Comparison of ENCODE assay signal across 16 cellular contexts in the genomic region with DNA sequence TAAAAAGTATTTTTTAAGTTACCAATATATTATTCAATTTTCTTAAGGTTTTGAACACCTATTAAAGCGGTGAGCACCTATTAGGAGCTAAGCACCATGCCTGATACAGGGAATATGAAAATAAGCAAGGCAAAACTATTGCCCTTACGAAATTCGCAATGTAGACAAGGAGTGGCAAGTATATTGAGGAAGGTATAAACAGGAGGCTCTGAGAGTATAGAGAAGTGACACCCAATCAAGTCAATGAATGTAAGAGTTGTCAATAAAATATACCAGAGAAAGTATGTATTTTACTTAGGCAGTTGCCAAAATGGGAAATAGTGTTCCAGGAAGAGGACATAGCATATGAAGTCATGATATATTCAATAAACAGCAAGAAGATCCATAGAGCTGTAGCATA. TPM values are rescaled to one million over a fixed set of nuclear protein-coding genes. Genes with fewer than 3 reads are reported as not detected.
DNase-seq lines count a peak whose midpoint lies in the region; ATAC-seq and TF ChIP-seq lines count a peak whose summit lies in the region.
"Had no signal": no experiment of that assay in that cellular context is flagged by ENCODE, and none has a peak within 500 bp of the region (broad histone marks: within the 10 kb centered on the region; RNA-seq: fewer than 3 reads in every experiment).

No MANE protein-coding gene starts in this region.

- no peak for ATAC-seq in activated T-helper 17 cell treated with anti-CD3 and anti-CD28 coated beads, Interleukin-2, amount 50 U/mL, for 72 hours (replicated peaks)
- ATAC-seq in mucosa of descending colon, result peak; percentile 76
- no peak for ATAC-seq in aorta (ENCODE audit: low FRiP score)
- ATAC-seq: CD8-positive, alpha-beta T cell had no signal

- H3K27me3 ChIP-seq in A673 (replicated peaks; ENCODE audit: insufficient read depth, low read depth, low read length, poor library complexity), result no peaks in the 10 kb centered on the region
- no peaks in the 10 kb centered on the region for H3K27me3 ChIP-seq in aorta (ENCODE audit: control insufficient read depth in 1 of 2, insufficient read depth in 2 of 2, low read length in 1 of 2)
- H3K27me3 ChIP-seq: BLaER1 treated with 17β-estradiol and CSF1 and Interleukin-3, amounts not matched to agents 10 nM and 100 nM had no signal

- no peaks in the 10 kb centered on the region for H3K36me3 Mint-ChIP-seq in activated T-helper 17 cell treated with anti-CD3 and anti-CD28 coated beads, Interleukin-2, amount 50 U/mL, for 72 hours (ENCODE audit: low read depth)
- no peaks in the 10 kb centered on the region for H3K36me3 Mint-ChIP-seq in immature natural killer cell
- H3K36me3 Mint-ChIP-seq: CD8-positive, alpha-beta T cell had no signal

- CTCF ChIA-PET in A673 (lab: Charles Lee), result interaction anchor here (0.6 kb wide), 1 partner anchor 52 kb away, joined by 6 read pairs; no protein-coding TSS in a partner anchor

- peaks cover 70% of the 10 kb centered on the region for H3K4me1 ChIP-seq in A673 (ENCODE audit: insufficient read depth, low read length, poor library complexity, severe bottlenecking)
- peaks cover 6% of the 10 kb centered on the region for H3K4me1 ChIP-seq in mucosa of descending colon (ENCODE audit: low read depth)
- H3K4me1 ChIP-seq in aorta (ENCODE audit: control insufficient read depth in 1 of 2, insufficient read depth in 2 of 2, low read length in 2 of 2), result no peaks in the 10 kb centered on the region

- intact Hi-C loops in A673 (cut with micrococcal nuclease; ENCODE audit: unreplicated experiment), result no loop called here
- intact Hi-C loops in mucosa of descending colon (cut with DNase I, micrococcal nuclease), result no loop called here
- intact Hi-C loops in aorta (cut with DNase I), result no loop called here

- BruUV-seq in A673 (replicated peaks; lab: Mats Ljungman, UMichigan), result no TSS peak

- H3K36me3 ChIP-seq in A673 (ENCODE audit: insufficient read depth, low read length, poor library complexity, severe bottlenecking) (no peaks in the 10 kb centered on the region), mucosa of descending colon (ENCODE audit: low read depth) (no peaks in the 10 kb centered on the region), aorta (ENCODE audit: control insufficient read depth in 1 of 2, insufficient read depth in 2 of 2, low read length in 1 of 2) (no peaks in the 10 kb centered on the region)

- peaks cover 12% of the 10 kb centered on the region for H3K27me3 Mint-ChIP-seq in activated T-helper 17 cell treated with anti-CD3 and anti-CD28 coated beads, Interleukin-2, amount 50 U/mL, for 72 hours
- H3K27me3 Mint-ChIP-seq in immature natural killer cell (ENCODE audit: low read depth in 3 of 3), result peaks cover 11 to 35% (median 17%) of the 10 kb centered on the region in 3 donors
- H3K27me3 Mint-ChIP-seq: CD4-positive, alpha-beta T cell had no signal

- H3K4me3 ChIP-seq in A673 (ENCODE audit: low read depth, low read length, poor library complexity, severe bottlenecking) (no peak overlapping the region), mucosa of descending colon (no peak overlapping the region), aorta (ENCODE audit: low read length in 2 of 2) (no peak overlapping the region)
- H3K4me3 ChIP-seq: BLaER1 treated with 17β-estradiol and CSF1 and Interleukin-3, amounts not matched to agents 10 nM and 100 nM had no signal

- H3K27ac Mint-ChIP-seq in activated T-helper 17 cell treated with anti-CD3 and anti-CD28 coated beads, Interleukin-2, amount 50 U/mL, for 72 hours, result no peak overlapping the region
- H3K27ac Mint-ChIP-seq in immature natural killer cell, result no peak overlapping the region
- H3K27ac Mint-ChIP-seq: B cell; CD4-positive, alpha-beta T cell; CD8-positive, alpha-beta T cell had no signal

- POLR2A ChIA-PET in A673 (lab: Charles Lee; ENCODE audit: low non-redundant PET), result no interaction called here

- peak overlapping the region; percentile 1 for H3K4me3 Mint-ChIP-seq in activated T-helper 17 cell treated with anti-CD3 and anti-CD28 coated beads, Interleukin-2, amount 50 U/mL, for 72 hours
- H3K4me3 Mint-ChIP-seq in immature natural killer cell, result no peak overlapping the region
- H3K4me3 Mint-ChIP-seq: B cell; CD4-positive, alpha-beta T cell; CD8-positive, alpha-beta T cell had no signal

- peak overlapping the region; percentile 48 for H3K27ac ChIP-seq in A673 (ENCODE audit: low read depth, low read length, poor library complexity, severe bottlenecking)
- H3K27ac ChIP-seq in aorta (ENCODE audit: low read depth in 1 of 2, low read length in 2 of 2), result no peak overlapping the region
- H3K27ac ChIP-seq: BLaER1 treated with 17β-estradiol and CSF1 and Interleukin-3, amounts not matched to agents 10 nM and 100 nM; C4-2B had no signal

- TF ChIP-seq CTCF in A673 (conservative IDR thresholded peaks at IDR 0.05; ENCODE audit: low read depth, low read length) (no peak), mucosa of descending colon (IDR thresholded peaks at IDR 0.05) (no peak)

- DNase-seq in A673 (ENCODE audit: low spot score) (no peak), mucosa of descending colon (no peak), immature natural killer cell (no peak), aorta (no peak)
- DNase-seq: 8988T; AML-193; Caco-2; Calu3; CD4-positive, alpha-beta T cell; CD8-positive, alpha-beta T cell; DMS79 treated with DMSO at 0.1 percent for 48 hours; GF-D8 had no signal

- H3K9me3 Mint-ChIP-seq in activated T-helper 17 cell treated with anti-CD3 and anti-CD28 coated beads, Interleukin-2, amount 50 U/mL, for 72 hours, result no peaks in the 10 kb centered on the region
- H3K9me3 Mint-ChIP-seq in immature natural killer cell, result no peaks in the 10 kb centered on the region
- H3K9me3 Mint-ChIP-seq: CD4-positive, alpha-beta T cell; CD8-positive, alpha-beta T cell had no signal

- H3K9me3 ChIP-seq in A673 (ENCODE audit: low read depth, low read length, poor library complexity, severe bottlenecking) (no peaks in the 10 kb centered on the region), mucosa of descending colon (no peaks in the 10 kb centered on the region), aorta (ENCODE audit: control insufficient read depth, low read length) (no peaks in the 10 kb centered on the region)
- H3K9me3 ChIP-seq: BLaER1 treated with 17β-estradiol and CSF1 and Interleukin-3, amounts not matched to agents 10 nM and 100 nM; Caco-2 had no signal

- peaks cover 12% of the 10 kb centered on the region for H3K4me1 Mint-ChIP-seq in activated T-helper 17 cell treated with anti-CD3 and anti-CD28 coated beads, Interleukin-2, amount 50 U/mL, for 72 hours
- H3K4me1 Mint-ChIP-seq in immature natural killer cell, result peaks cover 13 to 17% of the 10 kb centered on the region in 2 donors
- H3K4me1 Mint-ChIP-seq: B cell had no signal

- 96 to 99% methylated on average over 3 of the region's 3 CpGs for WGBS in aorta, 2 donors

RNA-seq across cellular contexts. Expression of a gene that starts 57.2 kb away (rescaled TPM):
- total RNA-seq in A673 (2021) (97.4 and 108 TPM in 2 replicates), mucosa of descending colon (10 to 100 TPM; 32.2 to 57.2 (median 37.2) TPM), aorta (10 to 100 TPM; 36.5 to 57.0 TPM)
- total RNA-seq in activated T-helper 17 cell treated with anti-CD3 and anti-CD28 coated beads, Interleukin-2, amount 50 U/mL, for 72 hours, result 1 to 10 TPM in 1 of 2 donors, under 1 TPM in 1; 0.61 to 3.9 TPM
- polyA plus RNA-seq in immature natural killer cell (not detected), aorta (10 to 100 TPM in 1 of 2 donors, 1 to 10 TPM in 1; 5.4 to 14.5 TPM)

Comparison
In these comparisons a context has a peak if more than half of its experiments do, and no peak if none do; other contexts are left out.
1. RNA of a gene that starts 57.2 kb away (total RNA-seq): 97.4 to 108 TPM in A673, 36.5 to 57.0 TPM in aorta and 32.2 to 57.2 TPM in mucosa of descending colon; 0.61 to 3.9 TPM in activated T-helper 17 cell treated with anti-CD3 and anti-CD28 coated beads, Interleukin-2, amount 50 U/mL, for 72 hours; every median in the first group is over 4 times any median in the second.